8 cellular contexts compared by ENCODE assay signal in the genomic region with DNA sequence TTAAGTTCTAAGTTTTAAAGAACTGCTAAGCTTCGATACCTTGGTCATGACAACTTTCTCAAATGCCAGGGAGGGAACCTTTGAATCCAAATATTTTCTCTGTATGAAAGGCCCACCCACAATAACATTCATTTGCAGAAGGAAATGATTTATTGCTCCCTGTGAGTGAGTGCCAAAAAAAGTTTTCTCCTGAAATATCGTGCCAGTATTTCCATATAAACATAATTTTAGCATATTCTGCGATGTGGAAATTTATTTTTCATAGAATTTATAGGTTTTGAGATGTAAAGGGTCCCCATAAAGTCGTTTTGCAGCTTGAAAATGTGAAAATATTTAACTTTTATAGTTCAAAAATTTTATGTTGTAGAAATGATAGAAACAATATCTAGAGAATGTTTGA. TPM values are rescaled to one million over a fixed set of nuclear protein-coding genes. Genes with fewer than 3 reads are reported as not detected.
"Had no signal": no experiment of that assay in that cellular context is flagged by ENCODE, and none has a peak within 500 bp of the region (broad histone marks: within the 10 kb centered on the region; RNA-seq: fewer than 3 reads in every experiment).

No MANE protein-coding gene starts in this region.

- FAIRE-seq: H54, HTR-8/SVneo, K562 had no signal

- H2AFZ ChIP-seq: GM23338 had no signal

- ATAC-seq: K562 had no signal

- H3K4me2 ChIP-seq: GM23338 had no signal

- H3K4me3 ChIP-seq: GM23338, K562 had no signal

- DNase-seq: H9, HCEC 1CT, IMR-90, KG1 had no signal

RNA-seq across cellular contexts. Expression of gene BMPR1B, which starts 53.9 kb away (rescaled TPM):
- total RNA-seq: K562 had no signal
